ENCODE assay signal across 16 cellular contexts in the genomic region with DNA sequence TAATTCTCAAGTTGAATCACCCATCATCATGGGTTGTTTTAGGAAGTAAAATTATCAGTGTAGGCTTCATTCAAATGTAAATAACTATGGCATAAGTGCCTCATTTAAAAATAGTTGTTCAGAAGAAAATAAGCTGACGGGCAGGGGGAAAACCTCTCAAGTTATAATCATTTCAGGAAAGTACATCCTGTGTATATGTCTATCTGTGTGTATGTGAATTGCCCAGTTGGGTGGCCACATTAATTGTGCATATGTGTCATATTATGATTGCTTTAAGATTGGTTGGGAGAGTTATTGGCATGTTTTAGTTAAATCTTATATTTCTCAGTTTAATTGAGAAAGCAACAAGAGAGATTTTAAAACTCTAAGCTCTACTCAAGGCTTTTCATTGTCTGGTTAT.
DNase-seq lines count a peak whose midpoint lies in the region; ATAC-seq and TF ChIP-seq lines count a peak whose summit lies in the region.
"Had no signal": no experiment of that assay in that cellular context is flagged by ENCODE, and none has a peak within 500 bp of the region (broad histone marks: within the 10 kb centered on the region; RNA-seq: fewer than 3 reads in every experiment).

No MANE protein-coding gene starts in this region.

- H3K4me1 Mint-ChIP-seq in chondrocyte (ENCODE audit: low read depth) (peaks cover 37% of the 10 kb centered on the region), neural progenitor cell (peaks cover 23% of the 10 kb centered on the region)
- H3K4me1 Mint-ChIP-seq: B cell had no signal

- H4K20me1 ChIP-seq in GM23248 (ENCODE audit: insufficient read depth) (no peaks in the 10 kb centered on the region), neural progenitor cell (ENCODE audit: low read depth) (no peaks in the 10 kb centered on the region)

- 50 to 55% methylated on average over 1 of the region's 1 CpG for WGBS in GM23248 (ENCODE audit: low coverage in 1 of 2, low lambda C conversion rate in 2 of 2, missing lambda C conversion rate in 2 of 2), 2 experiments
- WGBS in HUES64, result 100% methylated on average over 1 of the region's 1 CpG

- intact Hi-C loops in dorsolateral prefrontal cortex (cut with DNase I), result no loop called here

- H3K9ac ChIP-seq in GM23248 (no peak overlapping the region), HUES64 (ENCODE audit: low read depth, low read length) (peak overlapping the region; percentile 1; the same call in 1 of the 2 replicates), neural progenitor cell (no peak overlapping the region)

- no peak for ATAC-seq in stimulated activated naive CD8-positive, alpha-beta T cell treated with anti-CD3 and anti-CD28 coated beads, Interleukin-15, Interleukin-2, amounts not matched to agents 100 U/mL and 50 U/mL, for 24 hours
- ATAC-seq: K562, Right ventricle myocardium inferior had no signal

- H3K4me3 ChIP-seq in GM23248, result no peak overlapping the region
- H3K4me3 ChIP-seq in HUES64 (ENCODE audit: low read length), result peak overlapping the region; percentile 15; the same call in 1 of the 2 replicates
- H3K4me3 ChIP-seq in neural progenitor cell, result no peak overlapping the region
- no peak overlapping the region for H3K4me3 ChIP-seq in dorsolateral prefrontal cortex
- H3K4me3 ChIP-seq: K562 had no signal

- H3K27ac Mint-ChIP-seq in chondrocyte (ENCODE audit: unreplicated experiment) (peak overlapping the region; percentile 19), neural progenitor cell (peak overlapping the region; percentile 87)
- H3K27ac Mint-ChIP-seq: B cell; CD4-positive, alpha-beta T cell had no signal

- H3K27me3 ChIP-seq in GM23248 (replicated peaks; ENCODE audit: insufficient read depth), result no peaks in the 10 kb centered on the region
- H3K27me3 ChIP-seq in HUES64 (ENCODE audit: insufficient read depth, low read length), result no peaks in the 10 kb centered on the region
- H3K27me3 ChIP-seq in neural progenitor cell, result no peaks in the 10 kb centered on the region
- no peaks in the 10 kb centered on the region for H3K27me3 ChIP-seq in dorsolateral prefrontal cortex

- H3K4me1 ChIP-seq in GM23248 (ENCODE audit: insufficient read depth) (peaks cover 24% of the 10 kb centered on the region), HUES64 (ENCODE audit: insufficient read depth, low read length) (peaks cover 51% of the 10 kb centered on the region), neural progenitor cell (peaks cover 10% of the 10 kb centered on the region)

- H3K27me3 Mint-ChIP-seq in chondrocyte (ENCODE audit: low read depth), result no peaks in the 10 kb centered on the region
- H3K27me3 Mint-ChIP-seq in neural progenitor cell (ENCODE audit: insufficient read depth, low read depth), result no peaks in the 10 kb centered on the region
- H3K27me3 Mint-ChIP-seq: B cell; CD4-positive, alpha-beta T cell had no signal

- H3K9me3 ChIP-seq in GM23248 (ENCODE audit: low read depth), result no peaks in the 10 kb centered on the region
- H3K9me3 ChIP-seq in HUES64 (ENCODE audit: insufficient read depth, low read depth, low read length), result 0 out of 2 replicates have a peak, but pooled peaks cover 2% of the 10 kb centered on the region
- no peaks in the 10 kb centered on the region for H3K9me3 ChIP-seq in neural progenitor cell (ENCODE audit: low read depth)

- H2AFZ ChIP-seq in GM23248 (0 out of 2 replicates have a peak overlapping the region, but pooled peaks have one; percentile 2), neural progenitor cell (replicated peaks) (no peak overlapping the region)

- H3K4me3 Mint-ChIP-seq in chondrocyte (ENCODE audit: unreplicated experiment) (no peak overlapping the region), neural progenitor cell (no peak overlapping the region)
- H3K4me3 Mint-ChIP-seq: B cell; CD4-positive, alpha-beta T cell had no signal

- H3K9me2 ChIP-seq in GM23248 (ENCODE audit: insufficient read depth), result no peaks in the 10 kb centered on the region

- H3K36me3 Mint-ChIP-seq in chondrocyte (ENCODE audit: low read depth), result no peaks in the 10 kb centered on the region
- no peaks in the 10 kb centered on the region for H3K36me3 Mint-ChIP-seq in neural progenitor cell

- H3K36me3 ChIP-seq in GM23248 (ENCODE audit: low read depth) (no peaks in the 10 kb centered on the region), HUES64 (ENCODE audit: insufficient read depth, low read length) (no peaks in the 10 kb centered on the region), neural progenitor cell (no peaks in the 10 kb centered on the region)

- H3K79me2 ChIP-seq in GM23248 (ENCODE audit: insufficient read depth) (no peaks in the 10 kb centered on the region), neural progenitor cell (ENCODE audit: low read depth) (no peaks in the 10 kb centered on the region)

- TF ChIP-seq CTCF in chondrocyte (IDR thresholded peaks at IDR 0.05), result no peak
- TF ChIP-seq CTCF in neural progenitor cell (IDR thresholded peaks at IDR 0.05), result no peak
- TF ChIP-seq CTCF in dorsolateral prefrontal cortex (IDR thresholded peaks at IDR 0.05 in 54 of 56, conservative IDR thresholded peaks at IDR 0.05 in 2 of 56; ENCODE audit: low read depth in 1 of 56, partially characterized antibody in 56 of 56), result no peak

- DNase-seq in GM23248 (no peak), chondrocyte (ENCODE audit: low spot score) (no peak), neural progenitor cell (ENCODE audit: low spot score) (no peak), NCI-H82 treated with DMSO at 0.1 percent for 48 hours (lab: John Stamatoyannopoulos, UW; ENCODE audit: unreplicated experiment) (no peak), dorsolateral prefrontal cortex (no peak)
- DNase-seq in stimulated activated naive CD8-positive, alpha-beta T cell treated with anti-CD3 and anti-CD28 coated beads, Interleukin-15, Interleukin-2, amounts not matched to agents 100 U/mL and 50 U/mL, for 24 hours, result no peak
- DNase-seq: ACHN; CD4-positive, alpha-beta T cell; DMS79 treated with DMSO at 0.1 percent for 48 hours; GDM1; NCI-H1048; NCI-H526 had no signal

- H3K27ac ChIP-seq in GM23248, result peak overlapping the region; percentile 24
- peak overlapping the region; percentile 93 for H3K27ac ChIP-seq in HUES64 (ENCODE audit: low read depth, low read length)
- no peak overlapping the region for H3K27ac ChIP-seq in neural progenitor cell
- no peak overlapping the region for H3K27ac ChIP-seq in dorsolateral prefrontal cortex

- H3K4me2 ChIP-seq in GM23248 (ENCODE audit: unreplicated experiment) (peak overlapping the region; percentile 9), neural progenitor cell (no peak overlapping the region)

- in situ Hi-C loops in GM23248 (cut with MboI), result no loop called here

- no peaks in the 10 kb centered on the region for H3K9me3 Mint-ChIP-seq in chondrocyte (ENCODE audit: low read depth)
- H3K9me3 Mint-ChIP-seq in neural progenitor cell, result no peaks in the 10 kb centered on the region
- H3K9me3 Mint-ChIP-seq: CD4-positive, alpha-beta T cell had no signal

- peaks cover 12% of the 10 kb centered on the region; the same call in 1 of the 2 replicates for H3F3A ChIP-seq in GM23248 (ENCODE audit: insufficient read depth)
- H3F3A ChIP-seq in neural progenitor cell (ENCODE audit: low read depth), result peaks cover 8% of the 10 kb centered on the region

Comparison
In these comparisons a context has a peak if more than half of its experiments do, and no peak if none do; other contexts are left out.
1. H3K27ac ChIP-seq: peak in GM23248 (single experiment) and HUES64 (single experiment); none in neural progenitor cell (single experiment) and dorsolateral prefrontal cortex (0 of 59).